In the genomic region with DNA sequence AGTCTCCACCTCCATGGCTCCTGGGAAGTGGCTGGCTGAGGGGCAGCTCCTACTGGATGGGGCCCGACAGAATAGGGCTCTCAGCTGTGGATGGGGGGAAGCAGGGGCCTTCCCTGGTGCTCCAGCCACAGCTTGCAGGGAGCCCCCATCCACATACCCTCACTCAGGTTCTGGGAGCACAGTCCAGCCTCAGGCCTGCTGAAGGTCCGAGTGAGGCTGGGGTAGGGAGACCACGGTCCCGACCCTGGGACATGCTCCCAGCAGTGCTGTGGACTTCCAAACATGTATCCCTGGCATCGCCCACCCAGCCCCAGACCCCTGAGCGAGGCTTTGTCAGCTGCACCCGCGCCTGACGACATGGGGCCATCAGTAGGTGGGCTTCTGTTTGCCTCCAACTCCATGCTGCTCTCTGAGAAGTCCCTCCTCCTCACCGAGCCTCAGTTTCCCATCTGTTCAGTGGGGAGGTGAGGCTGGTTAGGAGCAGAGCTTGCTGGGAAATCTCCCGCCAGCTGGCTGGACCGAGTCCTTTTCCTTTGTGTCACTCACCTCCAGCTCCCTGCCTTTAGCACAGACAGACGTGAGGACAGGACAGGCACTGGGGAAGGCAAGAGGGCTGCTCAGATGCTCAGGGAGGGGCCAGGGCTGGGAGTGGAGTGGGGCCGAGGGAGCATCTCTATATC, we compare ENCODE assay signal across 28 cellular contexts. TPM values are rescaled to one million over a fixed set of nuclear protein-coding genes. Genes with fewer than 3 reads are reported as not detected.
DNase-seq lines count a peak whose midpoint lies in the region; ATAC-seq, FAIRE-seq and TF ChIP-seq lines count a peak whose summit lies in the region.
"Had no signal": no experiment of that assay in that cellular context is flagged by ENCODE, and none has a peak within 500 bp of the region (broad histone marks: within the 10 kb centered on the region; RNA-seq: fewer than 3 reads in every experiment).

No MANE protein-coding gene starts in this region.

- POLR2A ChIA-PET in HepG2 (lab: Yijun Ruan, JAX), result interaction anchor here (1.0 to 5.3 kb wide), 3 partner anchors 9 kb away, joined by 4 to 58 read pairs (median 5); a partner anchor contains a TSS

- peak overlapping the region; percentile 53 for H3K4me2 ChIP-seq in HepG2 (ENCODE audit: low read depth, low read length)
- H3K4me2 ChIP-seq: KMS-11 had no signal

- no peak for DNase-seq in HepG2 (ENCODE audit: low spot score)
- no peak for DNase-seq in right lobe of liver
- DNase-seq in caudate nucleus (lab: John Stamatoyannopoulos, UW), result no peak
- no peak for DNase-seq in neural crest cell (ENCODE audit: low read depth, low spot score)
- peak; percentile 22 for DNase-seq in transverse colon
- DNase-seq in CD14-positive monocyte (ENCODE audit: low spot score), result no peak
- DNase-seq in D341Med (ENCODE audit: low spot score), result no peak
- DNase-seq in thyroid gland, result no peak
- DNase-seq: activated CD4-positive, alpha-beta memory T cell treated with anti-CD3 and anti-CD28 coated beads, Interleukin-2, amount 10 ng/mL, durations not matched to agents 7 days and 5 days; DMS79 treated with DMSO at 0.1 percent for 48 hours; foreskin melanocyte; natural killer cell; NCI-H1694 treated with DMSO at 0.1 percent for 48 hours; NCI-H2227 treated with DMSO at 0.1 percent for 48 hours; NCI-H82; SIG-M5; small intestine; stimulated activated CD4-positive, alpha-beta T cell treated with anti-CD3 and anti-CD28 coated beads, Interleukin-2, amount 100 ng/mL, for 48 hours; stomach; T-helper 1 cell had no signal

- in situ Hi-C loops in HepG2 (cut with HindIII; ENCODE audit: extremely low pct_ligation_motif_present, low pct_unique_long_range_greater_than_20kb), result no loop called here
- in situ Hi-C loops in transverse colon (cut with MboI; ENCODE audit: low pct_ligation_motif_present in 1 of 4, low pct_unique_long_range_greater_than_20kb in 1 of 4, low sequenced_read_pairs in 3 of 4), result no loop called here

- intact Hi-C loops in HepG2 (cut with micrococcal nuclease; ENCODE audit: unreplicated experiment) (no loop called here), right lobe of liver (cut with DNase I) (no loop called here), transverse colon (cut with DNase I; ENCODE audit: low total_unique reads) (no loop called here), CD14-positive monocyte (cut with micrococcal nuclease) (no loop called here), thyroid gland (cut with DNase I) (no loop called here)

- peaks cover 44% of the 10 kb centered on the region for H3K4me1 ChIP-seq in HepG2 (ENCODE audit: insufficient read depth, low read length)
- no peaks in the 10 kb centered on the region for H3K4me1 ChIP-seq in right lobe of liver
- peaks cover 0 to 18% (median 6%) of the 10 kb centered on the region in 4 donors for H3K4me1 ChIP-seq in transverse colon
- H3K4me1 ChIP-seq in thyroid gland, result peaks cover 0 to 4% of the 10 kb centered on the region in 2 donors
- H3K4me1 ChIP-seq: parathyroid adenoma had no signal

- H3K27ac ChIP-seq in HepG2 (ENCODE audit: extremely low read length, insufficient read depth, low read length), result peak overlapping the region; percentile 81
- no peak overlapping the region for H3K27ac ChIP-seq in right lobe of liver
- H3K27ac ChIP-seq in caudate nucleus (ENCODE audit: low read depth, low read length), result peak overlapping the region; percentile 53
- H3K27ac ChIP-seq in transverse colon, result peak overlapping the region in 2 of 4 donors; percentile 51 to 95
- no peak overlapping the region for H3K27ac ChIP-seq in thyroid gland
- H3K27ac ChIP-seq: KMS-11, parathyroid adenoma had no signal

- FAIRE-seq in HepG2 (lab: Jason Lieb, UNC), result no peak
- FAIRE-seq: endothelial cell of umbilical vein, H1, small intestine, urothelium cell line had no signal

- TF ChIP-seq EP300 in HepG2 (IDR thresholded peaks at IDR 0.05; ENCODE audit: low read depth in 2 of 2, low read length in 2 of 2), result no peak
- TF ChIP-seq EP300 in HepG2 (CRISPR knock-in tag; IDR thresholded peaks at IDR 0.05; ENCODE audit: borderline replicate concordance), result no peak
- TF ChIP-seq EP300 in transverse colon (IDR thresholded peaks at IDR 0.05; ENCODE audit: low read depth), result no peak

- no peak for TF ChIP-seq RAD21 in HepG2 (CRISPR knock-in tag; IDR thresholded peaks at IDR 0.05)

- peak overlapping the region; percentile 46 for H3K9ac ChIP-seq in HepG2 (ENCODE audit: insufficient read depth, low read depth, low read length)
- H3K9ac ChIP-seq: KMS-11, parathyroid adenoma had no signal

- H3K36me3 Mint-ChIP-seq in neural crest cell (ENCODE audit: low read depth), result no peaks in the 10 kb centered on the region
- H3K36me3 Mint-ChIP-seq in CD14-positive monocyte, result peaks cover 5 to 19% of the 10 kb centered on the region in 2 donors
- H3K36me3 Mint-ChIP-seq: natural killer cell had no signal

- BruUV-seq in HepG2 (replicated peaks; lab: Mats Ljungman, UMichigan), result no TSS peak

- H3K4me3 Mint-ChIP-seq in neural crest cell (no peak overlapping the region), CD14-positive monocyte (no peak overlapping the region)
- H3K4me3 Mint-ChIP-seq: activated CD4-positive, alpha-beta memory T cell treated with anti-CD3 and anti-CD28 coated beads, Interleukin-2, amount 10 ng/mL, durations not matched to agents 7 days and 5 days; dendritic cell treated with granulocyte-macrophage colony-stimulating factor and Interleukin-4, amounts not matched to agents 40 ng/mL and 50 ng/mL, for 4 days; natural killer cell had no signal

- peaks cover 32% of the 10 kb centered on the region for H3K4me1 Mint-ChIP-seq in neural crest cell
- H3K4me1 Mint-ChIP-seq in CD14-positive monocyte, result peaks cover 4% of the 10 kb centered on the region
- H3K4me1 Mint-ChIP-seq: natural killer cell had no signal

- H3K9me3 ChIP-seq in HepG2 (ENCODE audit: low read length) (no peaks in the 10 kb centered on the region), right lobe of liver (no peaks in the 10 kb centered on the region), transverse colon (no peaks in the 10 kb centered on the region), thyroid gland (no peaks in the 10 kb centered on the region)
- H3K9me3 ChIP-seq: stomach had no signal

- H3K9me3 Mint-ChIP-seq in neural crest cell (no peaks in the 10 kb centered on the region), CD14-positive monocyte (peaks cover 0 to 2% (median 0%) of the 10 kb centered on the region in 7 donors)
- H3K9me3 Mint-ChIP-seq: activated CD4-positive, alpha-beta memory T cell treated with anti-CD3 and anti-CD28 coated beads, Interleukin-2, amount 10 ng/mL, durations not matched to agents 7 days and 5 days; activated naive CD4-positive, alpha-beta T cell treated with anti-CD3 and anti-CD28 coated beads, Interleukin-2, amount 50 U/mL, for 72 hours; dendritic cell treated with granulocyte-macrophage colony-stimulating factor and Interleukin-4, amounts not matched to agents 40 ng/mL and 50 ng/mL, for 4 days; natural killer cell had no signal

- 85% methylated on average over 6 of the region's 14 CpGs for WGBS in HepG2 (ENCODE audit: low lambda C conversion rate)
- WGBS in right lobe of liver (ENCODE audit: insufficient coverage, low coverage, low lambda C conversion rate, missing lambda C conversion rate), result 35% methylated on average over 3 of the region's 14 CpGs
- 81% methylated on average over 9 of the region's 14 CpGs; no CpG with 5 or more reads in 1 of the 2 donors for WGBS in transverse colon (ENCODE audit: low coverage in 1 of 2), 2 donors
- 83 to 86% methylated on average over 14 of the region's 14 CpGs for WGBS in thyroid gland, 2 donors

- H4K20me1 ChIP-seq in HepG2 (ENCODE audit: insufficient read depth, low read length), result no peaks in the 10 kb centered on the region

- H3K4me3 ChIP-seq in HepG2 (replicated peaks in 1 of 3; ENCODE audit: insufficient read depth in 1 of 3, low read depth in 2 of 3, low read length in 3 of 3) (no peak overlapping the region), right lobe of liver (no peak overlapping the region), transverse colon (no peak overlapping the region), thyroid gland (replicated peaks in 1 of 3) (no peak overlapping the region)
- H3K4me3 ChIP-seq: stomach had no signal

- no peak overlapping the region for H2AFZ ChIP-seq in HepG2 (ENCODE audit: low read length)
- H2AFZ ChIP-seq: parathyroid adenoma had no signal

- peak overlapping the region; percentile 84 for H3K27ac Mint-ChIP-seq in neural crest cell (ENCODE audit: unreplicated experiment)
- H3K27ac Mint-ChIP-seq in CD14-positive monocyte, result peak overlapping the region in 1 of 7 donors; percentile 21
- H3K27ac Mint-ChIP-seq: activated CD4-positive, alpha-beta memory T cell treated with anti-CD3 and anti-CD28 coated beads, Interleukin-2, amount 10 ng/mL, durations not matched to agents 7 days and 5 days; dendritic cell treated with granulocyte-macrophage colony-stimulating factor and Interleukin-4, amounts not matched to agents 40 ng/mL and 50 ng/mL, for 4 days; natural killer cell had no signal

- H3K27me3 Mint-ChIP-seq in neural crest cell (ENCODE audit: low read depth) (no peaks in the 10 kb centered on the region), CD14-positive monocyte (ENCODE audit: low read depth in 3 of 3) (peaks cover 4 to 16% (median 6%) of the 10 kb centered on the region in 3 donors)

- H3K36me3 ChIP-seq in HepG2 (replicated peaks in 1 of 2; ENCODE audit: control insufficient read depth in 1 of 2, insufficient read depth in 2 of 2, low read length in 2 of 2) (peaks cover 6 to 20% of the 10 kb centered on the region in 2 experiments), right lobe of liver (no peaks in the 10 kb centered on the region), transverse colon (peaks cover 0 to 4% (median 0%) of the 10 kb centered on the region in 4 donors), thyroid gland (peaks cover 34 to 40% of the 10 kb centered on the region in 2 donors)

- H3K27me3 ChIP-seq in HepG2 (ENCODE audit: control insufficient read depth in 1 of 2, insufficient read depth in 2 of 2, low read length in 2 of 2) (no peaks in the 10 kb centered on the region), right lobe of liver (no peaks in the 10 kb centered on the region), transverse colon (no peaks in the 10 kb centered on the region), thyroid gland (no peaks in the 10 kb centered on the region)
- H3K27me3 ChIP-seq: stomach had no signal

- H3K79me2 ChIP-seq in HepG2 (ENCODE audit: insufficient read depth, low read length), result no peaks in the 10 kb centered on the region
- H3K79me2 ChIP-seq: parathyroid adenoma had no signal

- ATAC-seq in HepG2 (no peak), right lobe of liver (no peak)

- TF ChIP-seq CTCF in HepG2 (CRISPR knock-in tag; IDR thresholded peaks at IDR 0.05), result no peak
- TF ChIP-seq CTCF in right lobe of liver (IDR thresholded peaks at IDR 0.05), result no peak
- TF ChIP-seq CTCF in neural crest cell (conservative IDR thresholded peaks at IDR 0.05), result no peak
- no peak for TF ChIP-seq CTCF in transverse colon (IDR thresholded peaks at IDR 0.05)
- no peak for TF ChIP-seq CTCF in CD14-positive monocyte (IDR thresholded peaks at IDR 0.05)
- TF ChIP-seq CTCF in thyroid gland (IDR thresholded peaks at IDR 0.05), result no peak

- CTCF ChIA-PET in HepG2 (lab: Yijun Ruan, JAX; ENCODE audit: low intra/inter-chr PET ratio, low total read pairs), result no interaction called here

- TF ChIP-seq POLR2A in HepG2 (IDR thresholded peaks at IDR 0.05; ENCODE audit: insufficient read depth in 1 of 2, low read depth in 2 of 2, low read length in 2 of 2), result no peak
- no peak for TF ChIP-seq POLR2A in right lobe of liver (IDR thresholded peaks at IDR 0.05)
- no peak for TF ChIP-seq POLR2A in transverse colon (IDR thresholded peaks at IDR 0.05)
- TF ChIP-seq POLR2A in thyroid gland (IDR thresholded peaks at IDR 0.05), result no peak

RNA-seq across cellular contexts. Expression of a gene that starts 9.1 kb away (rescaled TPM):
- 66.7 and 67.7 TPM in 2 replicates for total RNA-seq in HepG2 (2016; rRNA removed; fragmentation: Illumina TruSeq; extraction: Trizol)
- 24.9 and 31.4 TPM in 2 replicates for total RNA-seq in HepG2 (2016; cell fraction: cytosol; rRNA removed; fragmentation: Illumina TruSeq; extraction: Trizol; ENCODE audit: low read depth)
- 67.1 and 68.7 TPM in 2 replicates for total RNA-seq in HepG2 (2016; cell fraction: insoluble cytoplasmic fraction; rRNA removed; fragmentation: Illumina TruSeq; extraction: Trizol)
- 38.8 and 52.9 TPM in 2 replicates for total RNA-seq in HepG2 (2016; cell fraction: membrane; rRNA removed; fragmentation: Illumina TruSeq; extraction: Trizol)
- total RNA-seq in HepG2 (2016; cell fraction: nucleus; rRNA removed; fragmentation: Illumina TruSeq; extraction: Trizol), result 31.7 and 32.7 TPM in 2 replicates
- polyA plus RNA-seq in HepG2 (2011; rRNA removed), result 58.2 and 60.2 TPM in 2 replicates
- 84.5 and 95.4 TPM in 2 replicates for polyA plus RNA-seq in HepG2 (2011; cell fraction: cytosol; rRNA removed)
- polyA plus RNA-seq in HepG2 (2011; cell fraction: nucleus; rRNA removed), result 55.3 and 57.9 TPM in 2 replicates
- polyA plus RNA-seq in HepG2 (2012), result 27.2 and 33.1 TPM in 2 replicates
- polyA plus RNA-seq in HepG2 (2016; cell fraction: cytosol; fragmentation: Illumina TruSeq; extraction: Trizol; ENCODE audit: low read depth), result 16.9 and 28.4 TPM in 2 replicates
- polyA plus RNA-seq in HepG2 (2016; cell fraction: insoluble cytoplasmic fraction; fragmentation: Illumina TruSeq; extraction: Trizol; ENCODE audit: low read depth), result 57.3 and 61.7 TPM in 2 replicates
- 24.0 and 35.4 TPM in 2 replicates for polyA plus RNA-seq in HepG2 (2016; cell fraction: membrane; fragmentation: Illumina TruSeq; extraction: Trizol; ENCODE audit: low read depth)
- polyA plus RNA-seq in HepG2 (2016; cell fraction: nucleus; fragmentation: Illumina TruSeq; extraction: Trizol; ENCODE audit: insufficient read depth, low read depth), result 51.5 and 54.0 TPM in 2 replicates
- polyA minus RNA-seq in HepG2 (2011; rRNA and poly(A)+ RNA removed; ENCODE audit: low replicate concordance), result 106 and 147 TPM in 2 replicates
- 15.6 and 16.2 TPM in 2 replicates for polyA minus RNA-seq in HepG2 (2011; cell fraction: cytosol; rRNA and poly(A)+ RNA removed)
- polyA minus RNA-seq in HepG2 (2011; cell fraction: nucleus; rRNA and poly(A)+ RNA removed), result 12.8 and 16.7 TPM in 2 replicates
- total RNA-seq in right lobe of liver, result 10 to 100 TPM; 17.4 to 29.7 (median 21.0) TPM
- total RNA-seq in neural crest cell, result 32.1 and 34.3 TPM in 2 replicates
- 10 to 100 TPM; 15.7 to 64.1 (median 51.6) TPM for total RNA-seq in transverse colon
- 10 to 100 TPM; 20.5 to 26.4 TPM for polyA plus RNA-seq in CD14-positive monocyte
- 10 to 100 TPM; 40.7 to 61.1 (median 48.0) TPM for total RNA-seq in thyroid gland

RNA-seq across cellular contexts. Expression of a gene that starts 9.4 kb away (rescaled TPM):
- 4.6 and 5.7 TPM in 2 replicates for total RNA-seq in HepG2 (2016; rRNA removed; fragmentation: Illumina TruSeq; extraction: Trizol)
- total RNA-seq in HepG2 (2016; cell fraction: cytosol; rRNA removed; fragmentation: Illumina TruSeq; extraction: Trizol; ENCODE audit: low read depth), result 8.4 and 9.3 TPM in 2 replicates
- total RNA-seq in HepG2 (2016; cell fraction: insoluble cytoplasmic fraction; rRNA removed; fragmentation: Illumina TruSeq; extraction: Trizol), result 3.8 and 7.6 TPM in 2 replicates
- 5.8 and 6.3 TPM in 2 replicates for total RNA-seq in HepG2 (2016; cell fraction: membrane; rRNA removed; fragmentation: Illumina TruSeq; extraction: Trizol)
- total RNA-seq in HepG2 (2016; cell fraction: nucleus; rRNA removed; fragmentation: Illumina TruSeq; extraction: Trizol), result 8.9 and 10.0 TPM in 2 replicates
- 15.2 and 16.5 TPM in 2 replicates for polyA plus RNA-seq in HepG2 (2011; rRNA removed)
- 7.6 and 13.1 TPM in 2 replicates for polyA plus RNA-seq in HepG2 (2011; cell fraction: cytosol; rRNA removed)
- 26.2 and 46.7 TPM in 2 replicates for polyA plus RNA-seq in HepG2 (2011; cell fraction: nucleus; rRNA removed)
- polyA plus RNA-seq in HepG2 (2012), result 6.4 and 16.5 TPM in 2 replicates
- polyA plus RNA-seq in HepG2 (2016; cell fraction: cytosol; fragmentation: Illumina TruSeq; extraction: Trizol; ENCODE audit: low read depth), result 1.6 and 1.7 TPM in 2 replicates
- polyA plus RNA-seq in HepG2 (2016; cell fraction: insoluble cytoplasmic fraction; fragmentation: Illumina TruSeq; extraction: Trizol; ENCODE audit: low read depth), result 5.3 and 8.6 TPM in 2 replicates
- 3.4 and 3.9 TPM in 2 replicates for polyA plus RNA-seq in HepG2 (2016; cell fraction: membrane; fragmentation: Illumina TruSeq; extraction: Trizol; ENCODE audit: low read depth)
- 22.7 TPM in 2 replicates for polyA plus RNA-seq in HepG2 (2016; cell fraction: nucleus; fragmentation: Illumina TruSeq; extraction: Trizol; ENCODE audit: insufficient read depth, low read depth)
- polyA minus RNA-seq in HepG2 (2011; rRNA and poly(A)+ RNA removed; ENCODE audit: low replicate concordance), result 28.6 and 56.6 TPM in 2 replicates
- polyA minus RNA-seq in HepG2 (2011; cell fraction: cytosol; rRNA and poly(A)+ RNA removed), result 10.8 and 14.1 TPM in 2 replicates
- polyA minus RNA-seq in HepG2 (2011; cell fraction: nucleus; rRNA and poly(A)+ RNA removed), result 11.8 and 13.0 TPM in 2 replicates
- total RNA-seq in right lobe of liver, result 1 to 10 TPM; 5.0 to 8.8 (median 7.7) TPM
- 51.0 and 52.8 TPM in 2 replicates for total RNA-seq in neural crest cell
- total RNA-seq in transverse colon, result 100 to 1,000 TPM in 1 of 4 donors, 10 to 100 TPM in 3; 50.7 to 102 (median 76.9) TPM
- polyA plus RNA-seq in CD14-positive monocyte, result 10 to 100 TPM; 10.1 to 41.4 TPM
- total RNA-seq in thyroid gland, result 100 to 1,000 TPM in 1 of 4 donors, 10 to 100 TPM in 3; 46.3 to 156 (median 83.5) TPM

RNA-seq across cellular contexts. Expression of a gene that starts 18.9 kb away (rescaled TPM):
- not detected in 2 replicates for total RNA-seq in HepG2 (2016; rRNA removed; fragmentation: Illumina TruSeq; extraction: Trizol)
- total RNA-seq in HepG2 (2016; cell fraction: cytosol; rRNA removed; fragmentation: Illumina TruSeq; extraction: Trizol; ENCODE audit: low read depth), result not detected in 2 replicates
- total RNA-seq in HepG2 (2016; cell fraction: insoluble cytoplasmic fraction; rRNA removed; fragmentation: Illumina TruSeq; extraction: Trizol), result not detected in 2 replicates
- total RNA-seq in HepG2 (2016; cell fraction: membrane; rRNA removed; fragmentation: Illumina TruSeq; extraction: Trizol), result not detected in 2 replicates
- not detected in 2 replicates for total RNA-seq in HepG2 (2016; cell fraction: nucleus; rRNA removed; fragmentation: Illumina TruSeq; extraction: Trizol)
- 0.07 TPM in 1 of 2 replicates, not detected in the other for polyA plus RNA-seq in HepG2 (2011; rRNA removed)
- not detected in 2 replicates for polyA plus RNA-seq in HepG2 (2011; cell fraction: cytosol; rRNA removed)
- polyA plus RNA-seq in HepG2 (2011; cell fraction: nucleus; rRNA removed), result not detected in 2 replicates
- not detected in 2 replicates for polyA plus RNA-seq in HepG2 (2012)
- polyA plus RNA-seq in HepG2 (2016; cell fraction: cytosol; fragmentation: Illumina TruSeq; extraction: Trizol; ENCODE audit: low read depth), result not detected in 2 replicates
- polyA plus RNA-seq in HepG2 (2016; cell fraction: insoluble cytoplasmic fraction; fragmentation: Illumina TruSeq; extraction: Trizol; ENCODE audit: low read depth), result not detected in 2 replicates
- polyA plus RNA-seq in HepG2 (2016; cell fraction: membrane; fragmentation: Illumina TruSeq; extraction: Trizol; ENCODE audit: low read depth), result not detected in 2 replicates
- not detected in 2 replicates for polyA plus RNA-seq in HepG2 (2016; cell fraction: nucleus; fragmentation: Illumina TruSeq; extraction: Trizol; ENCODE audit: insufficient read depth, low read depth)
- not detected in 2 replicates for polyA minus RNA-seq in HepG2 (2011; rRNA and poly(A)+ RNA removed; ENCODE audit: low replicate concordance)
- polyA minus RNA-seq in HepG2 (2011; cell fraction: cytosol; rRNA and poly(A)+ RNA removed), result not detected in 2 replicates
- polyA minus RNA-seq in HepG2 (2011; cell fraction: nucleus; rRNA and poly(A)+ RNA removed), result 0.39 TPM in 1 of 2 replicates, not detected in the other
- total RNA-seq in right lobe of liver, result not detected
- total RNA-seq in neural crest cell, result not detected in 2 replicates
- 1 to 10 TPM in 1 of 4 donors, under 1 TPM in 2, not detected in 1; 0.64 to 1.5 (median 0.80) TPM for total RNA-seq in transverse colon
- polyA plus RNA-seq in CD14-positive monocyte, result not detected
- total RNA-seq in thyroid gland, result under 1 TPM in 1 of 4 donors, not detected in 3; 0.67 TPM
- total RNA-seq: activated CD4-positive, alpha-beta memory T cell treated with anti-CD3 and anti-CD28 coated beads, Interleukin-2, amount 10 ng/mL, durations not matched to agents 7 days and 5 days; activated naive CD4-positive, alpha-beta T cell treated with anti-CD3 and anti-CD28 coated beads, Interleukin-2, amount 50 U/mL, for 72 hours; endothelial cell of umbilical vein; kidney epithelial cell; natural killer cell had no signal
- polyA plus RNA-seq: endothelial cell of umbilical vein had no signal

RNA-seq across cellular contexts. Expression of a gene that starts 53.9 kb away (rescaled TPM):
- 7.2 and 10.9 TPM in 2 replicates for total RNA-seq in HepG2 (2016; rRNA removed; fragmentation: Illumina TruSeq; extraction: Trizol)
- 3.8 and 3.9 TPM in 2 replicates for total RNA-seq in HepG2 (2016; cell fraction: cytosol; rRNA removed; fragmentation: Illumina TruSeq; extraction: Trizol; ENCODE audit: low read depth)
- total RNA-seq in HepG2 (2016; cell fraction: insoluble cytoplasmic fraction; rRNA removed; fragmentation: Illumina TruSeq; extraction: Trizol), result 5.9 and 12.2 TPM in 2 replicates
- total RNA-seq in HepG2 (2016; cell fraction: membrane; rRNA removed; fragmentation: Illumina TruSeq; extraction: Trizol), result 6.3 and 7.1 TPM in 2 replicates
- 8.6 and 10.4 TPM in 2 replicates for total RNA-seq in HepG2 (2016; cell fraction: nucleus; rRNA removed; fragmentation: Illumina TruSeq; extraction: Trizol)
- polyA plus RNA-seq in HepG2 (2011; rRNA removed), result 2.9 and 4.5 TPM in 2 replicates
- polyA plus RNA-seq in HepG2 (2011; cell fraction: cytosol; rRNA removed), result 3.7 and 3.8 TPM in 2 replicates
- 7.5 and 12.9 TPM in 2 replicates for polyA plus RNA-seq in HepG2 (2011; cell fraction: nucleus; rRNA removed)
- 3.6 and 4.0 TPM in 2 replicates for polyA plus RNA-seq in HepG2 (2012)
- polyA plus RNA-seq in HepG2 (2016; cell fraction: cytosol; fragmentation: Illumina TruSeq; extraction: Trizol; ENCODE audit: low read depth), result 0.84 and 1.5 TPM in 2 replicates
- polyA plus RNA-seq in HepG2 (2016; cell fraction: insoluble cytoplasmic fraction; fragmentation: Illumina TruSeq; extraction: Trizol; ENCODE audit: low read depth), result 5.5 TPM in 2 replicates
- polyA plus RNA-seq in HepG2 (2016; cell fraction: membrane; fragmentation: Illumina TruSeq; extraction: Trizol; ENCODE audit: low read depth), result 2.0 and 2.7 TPM in 2 replicates
- polyA plus RNA-seq in HepG2 (2016; cell fraction: nucleus; fragmentation: Illumina TruSeq; extraction: Trizol; ENCODE audit: insufficient read depth, low read depth), result 17.1 and 20.1 TPM in 2 replicates
- 0.21 and 6.7 TPM in 2 replicates for polyA minus RNA-seq in HepG2 (2011; rRNA and poly(A)+ RNA removed; ENCODE audit: low replicate concordance)
- polyA minus RNA-seq in HepG2 (2011; cell fraction: cytosol; rRNA and poly(A)+ RNA removed), result 1.3 and 2.7 TPM in 2 replicates
- polyA minus RNA-seq in HepG2 (2011; cell fraction: nucleus; rRNA and poly(A)+ RNA removed), result 4.9 and 8.2 TPM in 2 replicates
- total RNA-seq in right lobe of liver, result 1 to 10 TPM; 2.9 to 6.5 (median 3.9) TPM
- total RNA-seq in neural crest cell, result 23.2 and 24.2 TPM in 2 replicates
- 10 to 100 TPM in 2 of 4 donors, 1 to 10 TPM in 2; 5.9 to 20.6 (median 9.7) TPM for total RNA-seq in transverse colon
- 1 to 10 TPM in 1 of 2 donors, under 1 TPM in 1; 0.63 to 1.6 TPM for polyA plus RNA-seq in CD14-positive monocyte
- 10 to 100 TPM in 3 of 4 donors, 1 to 10 TPM in 1; 9.8 to 20.8 (median 14.5) TPM for total RNA-seq in thyroid gland

Comparison
In these comparisons a context has a peak if more than half of its experiments do, and no peak if none do; other contexts are left out.
1. H3K27ac ChIP-seq: peak in HepG2 (single experiment) and caudate nucleus (single experiment); none in right lobe of liver (0 of 3) and thyroid gland (0 of 3).